ENCODE assay signal across 9 cellular contexts in the genomic region with DNA sequence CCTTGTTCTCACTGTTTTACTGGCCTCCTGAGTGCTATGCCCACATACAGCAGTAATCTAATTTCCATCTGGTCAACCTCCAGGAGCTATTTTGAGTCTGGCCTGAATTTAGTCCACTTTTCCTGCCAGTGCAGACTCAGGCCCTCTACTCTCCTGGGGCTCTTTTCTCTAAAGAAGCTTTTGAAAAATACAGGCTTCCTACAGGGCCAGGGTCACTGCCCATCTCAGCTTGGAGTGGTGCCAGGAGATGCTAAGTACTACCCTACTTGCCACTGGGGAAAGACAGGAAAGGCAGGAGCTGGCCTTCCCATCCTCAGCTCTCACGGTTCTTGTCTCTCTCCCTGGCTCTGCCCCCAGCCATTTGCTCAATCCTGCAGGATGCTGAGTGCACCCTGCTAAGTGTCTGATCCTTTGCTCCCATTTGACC.
DNase-seq lines count a peak whose midpoint lies in the region; ATAC-seq and TF ChIP-seq lines count a peak whose summit lies in the region.
"Had no signal": no experiment of that assay in that cellular context is flagged by ENCODE, and none has a peak within 500 bp of the region (broad histone marks: within the 10 kb centered on the region; RNA-seq: fewer than 3 reads in every experiment).

No MANE protein-coding gene starts in this region.

- H3K4me3 Mint-ChIP-seq in immature natural killer cell = no peak overlapping the region
- H3K4me3 Mint-ChIP-seq in CD8-positive, alpha-beta T cell = no peak overlapping the region

- no peaks in the 10 kb centered on the region for H4K20me1 ChIP-seq in smooth muscle cell (ENCODE audit: low read depth)

- ATAC-seq in HG02571 (IDR thresholded peaks at IDR 0.05; ENCODE audit: unreplicated experiment) = no peak
- no peak for ATAC-seq in GM18517 (IDR thresholded peaks at IDR 0.05; ENCODE audit: unreplicated experiment)
- no peak for ATAC-seq in CD8-positive, alpha-beta T cell

- TF ChIP-seq CTCF in smooth muscle cell (IDR thresholded peaks at IDR 0.05; ENCODE audit: borderline replicate concordance, insufficient read depth, poor library complexity, severe bottlenecking) = no peak
- no peak for TF ChIP-seq CTCF in CD8-positive, alpha-beta T cell (IDR thresholded peaks at IDR 0.05)

- peaks cover 10% of the 10 kb centered on the region for H3K4me1 ChIP-seq in smooth muscle cell (ENCODE audit: low read depth)
- peaks cover 22% of the 10 kb centered on the region for H3K4me1 ChIP-seq in CD8-positive, alpha-beta T cell (ENCODE audit: insufficient read depth, low read length)

- H3K79me2 ChIP-seq in smooth muscle cell (ENCODE audit: low read depth) = no peaks in the 10 kb centered on the region

- peak overlapping the region; percentile 63 for H3K27ac ChIP-seq in smooth muscle cell (ENCODE audit: low read depth)
- H3K27ac ChIP-seq in CD8-positive, alpha-beta T cell (ENCODE audit: low read depth, low read length) = no peak overlapping the region
- H3K27ac ChIP-seq: neutrophil had no signal

- intact Hi-C loops in CD8-positive, alpha-beta T cell (cut with DNase I, micrococcal nuclease) = loop anchor here (2.0 to 10.0 kb wide), 7 partner anchors 127 to 853 kb away; a partner anchor contains a TSS

- H3K4me3 ChIP-seq in smooth muscle cell = no peak overlapping the region
- H3K4me3 ChIP-seq in CD8-positive, alpha-beta T cell (ENCODE audit: low read depth, low read length) = no peak overlapping the region

- peak overlapping the region in 5 of 6 donors; percentile 5 to 99 (median 85) for H3K27ac Mint-ChIP-seq in immature natural killer cell
- H3K27ac Mint-ChIP-seq in CD8-positive, alpha-beta T cell = no peak overlapping the region

- peaks cover 0 to 12% (median 5%) of the 10 kb centered on the region in 3 donors for H3K36me3 Mint-ChIP-seq in immature natural killer cell
- peaks cover 3% of the 10 kb centered on the region for H3K36me3 Mint-ChIP-seq in CD8-positive, alpha-beta T cell

- peak overlapping the region; percentile 27 for H3K4me2 ChIP-seq in smooth muscle cell

- H3K9ac ChIP-seq in smooth muscle cell (ENCODE audit: low read depth) = no peak overlapping the region

- DNase-seq in EH (ENCODE audit: low read depth) (peak; percentile 17), brain pericyte (ENCODE audit: low read depth, low spot score) (peak; percentile 80), immature natural killer cell (no peak), smooth muscle cell (lab: John Stamatoyannopoulos, UW; ENCODE audit: unreplicated experiment) (no peak)
- no peak for DNase-seq in activated naive CD4-positive, alpha-beta T cell (lab: John Stamatoyannopoulos, UW)
- no peak for DNase-seq in CD8-positive, alpha-beta T cell

- peaks cover 3 to 12% (median 8%) of the 10 kb centered on the region in 3 donors for H3K27me3 Mint-ChIP-seq in immature natural killer cell (ENCODE audit: low read depth in 3 of 3)
- H3K27me3 Mint-ChIP-seq in CD8-positive, alpha-beta T cell (ENCODE audit: low read depth) = no peaks in the 10 kb centered on the region

- 56% methylated on average over 1 of the region's 1 CpG for WGBS in smooth muscle cell (ENCODE audit: low lambda C conversion rate)

- POLR2A ChIA-PET in CD8-positive, alpha-beta T cell (lab: Charles Lee) = no interaction called here

- H3F3A ChIP-seq in smooth muscle cell (ENCODE audit: low read depth) = peaks cover 5% of the 10 kb centered on the region

- CTCF ChIA-PET in CD8-positive, alpha-beta T cell (lab: Charles Lee) = no interaction called here

- H3K27me3 ChIP-seq in smooth muscle cell (ENCODE audit: low read depth) = no peaks in the 10 kb centered on the region
- no peaks in the 10 kb centered on the region for H3K27me3 ChIP-seq in CD8-positive, alpha-beta T cell (ENCODE audit: insufficient read depth, low read length)

- peaks cover 0 to 2% (median 0%) of the 10 kb centered on the region in 6 donors for H3K9me3 Mint-ChIP-seq in immature natural killer cell
- H3K9me3 Mint-ChIP-seq in CD8-positive, alpha-beta T cell = no peaks in the 10 kb centered on the region

- H2AFZ ChIP-seq in smooth muscle cell (ENCODE audit: low read depth) = no peak overlapping the region

- H3K36me3 ChIP-seq in smooth muscle cell (ENCODE audit: low read depth) = no peaks in the 10 kb centered on the region
- no peaks in the 10 kb centered on the region for H3K36me3 ChIP-seq in CD8-positive, alpha-beta T cell (ENCODE audit: insufficient read depth, low read length)
- H3K36me3 ChIP-seq: neutrophil had no signal

- H3K4me1 Mint-ChIP-seq in immature natural killer cell = peaks cover 29 to 31% of the 10 kb centered on the region in 2 donors
- peaks cover 36% of the 10 kb centered on the region for H3K4me1 Mint-ChIP-seq in CD8-positive, alpha-beta T cell (ENCODE audit: low read depth)

- no peaks in the 10 kb centered on the region for H3K9me3 ChIP-seq in smooth muscle cell (replicated peaks; ENCODE audit: low read depth)
- H3K9me3 ChIP-seq in CD8-positive, alpha-beta T cell (ENCODE audit: low read length) = no peaks in the 10 kb centered on the region
- H3K9me3 ChIP-seq: neutrophil had no signal

Comparison
In these comparisons a context has a peak if more than half of its experiments do, and no peak if none do; other contexts are left out.
1. DNase-seq: peak in EH (single experiment) and brain pericyte (single experiment); none in immature natural killer cell (0 of 3), smooth muscle cell (single experiment), activated naive CD4-positive, alpha-beta T cell (0 of 4) and CD8-positive, alpha-beta T cell (0 of 7).